Comparison of ENCODE assay signal across 12 cellular contexts in genomic region chr6:167833396-167833763, GRCh38. TPM values are rescaled to one million over a fixed set of nuclear protein-coding genes. Genes with fewer than 3 reads are reported as not detected.
DNase-seq lines count a peak whose midpoint lies in the region; ATAC-seq and TF ChIP-seq lines count a peak whose summit lies in the region.
"Had no signal": no experiment of that assay in that cellular context is flagged by ENCODE, and none has a peak within 500 bp of the region (broad histone marks: within the 10 kb centered on the region; RNA-seq: fewer than 3 reads in every experiment).

No MANE protein-coding gene starts in this region.

- H3K9me3 Mint-ChIP-seq in Calu3 (ENCODE audit: low read depth, unreplicated experiment): no peaks in the 10 kb centered on the region

- H3K4me3 ChIP-seq in left lung: no peak overlapping the region
- H3K4me3 ChIP-seq: right atrium auricular region had no signal

- H3K4me3 Mint-ChIP-seq in Calu3 (ENCODE audit: low read depth, unreplicated experiment): peak overlapping the region; percentile 73

- CTCF ChIA-PET in Calu3 (lab: Charles Lee): interaction anchor here (0.6 kb wide), 1 partner anchor 343 kb away, joined by 3 read pairs; no protein-coding TSS in a partner anchor

- no peaks in the 10 kb centered on the region for H3K36me3 ChIP-seq in left lung
- H3K36me3 ChIP-seq: Peyer's patch, right atrium auricular region had no signal

- peaks cover 4 to 51% of the 10 kb centered on the region in 2 donors for H3K4me1 ChIP-seq in left lung
- peaks cover 35% of the 10 kb centered on the region for H3K4me1 ChIP-seq in foreskin keratinocyte

- TF ChIP-seq CTCF in Calu3 (IDR thresholded peaks at IDR 0.05; ENCODE audit: unreplicated experiment): no peak
- no peak for TF ChIP-seq CTCF in left lung (IDR thresholded peaks at IDR 0.05)
- no peak for TF ChIP-seq CTCF in foreskin keratinocyte (conservative IDR thresholded peaks at IDR 0.05)

- no TSS peak for BruUV-seq in Calu3 (replicated peaks; lab: Mats Ljungman, UMichigan)

- peaks cover 18% of the 10 kb centered on the region for H3K36me3 Mint-ChIP-seq in Calu3 (ENCODE audit: insufficient read depth, unreplicated experiment)

- DNase-seq in Calu3 (no peak), RPMI8226 (peak; percentile 22), left lung (no peak), NCI-H2196 treated with DMSO at 0.1 percent for 48 hours (lab: John Stamatoyannopoulos, UW; ENCODE audit: unreplicated experiment) (no peak), GM03348 (ENCODE audit: low spot score) (no peak), foreskin keratinocyte (no peak)
- DNase-seq: Kasumi-1; Peyer's patch; stimulated activated naive CD4-positive, alpha-beta T cell had no signal

- intact Hi-C loops in Calu3 (cut with micrococcal nuclease; ENCODE audit: unreplicated experiment) (loop anchor here (2.0 to 5.0 kb wide), 4 partner anchors 15 to 151 kb away; no protein-coding TSS in a partner anchor), left lung (cut with DNase I) (no loop called here)

- H3K27me3 ChIP-seq in left lung: peaks cover 0 to 26% of the 10 kb centered on the region in 2 donors
- H3K27me3 ChIP-seq in foreskin keratinocyte: no peaks in the 10 kb centered on the region
- H3K27me3 ChIP-seq: Peyer's patch, right atrium auricular region had no signal

- H3K4me1 Mint-ChIP-seq in Calu3 (ENCODE audit: low read depth, unreplicated experiment): peaks cover 43% of the 10 kb centered on the region

- peak overlapping the region; percentile 95 for H3K27ac Mint-ChIP-seq in Calu3 (ENCODE audit: unreplicated experiment)

- ATAC-seq in GM21717 (IDR thresholded peaks at IDR 0.05; ENCODE audit: unreplicated experiment) (peak; percentile 36), left lung (peak; percentile 6), GM19035 (IDR thresholded peaks at IDR 0.05; ENCODE audit: unreplicated experiment) (no peak), foreskin keratinocyte (no peak)

- H3K27me3 Mint-ChIP-seq in Calu3 (ENCODE audit: unreplicated experiment): no peaks in the 10 kb centered on the region

- H3K27ac ChIP-seq in left lung (peak overlapping the region; percentile 46 to 58), foreskin keratinocyte (no peak overlapping the region)
- H3K27ac ChIP-seq: right atrium auricular region had no signal

- H3K9me3 ChIP-seq in left lung: no peaks in the 10 kb centered on the region
- H3K9me3 ChIP-seq: Peyer's patch, right atrium auricular region had no signal

RNA-seq across cellular contexts. Expression of gene AFDN, which starts 6.7 kb away (rescaled TPM):
- total RNA-seq in Calu3 (2022) (226 and 237 TPM in 2 replicates), left lung (100 to 1,000 TPM; 137 to 149 TPM), foreskin keratinocyte (64.6 and 73.1 TPM in 2 replicates)
- polyA plus RNA-seq in foreskin keratinocyte: 7.6 and 10.1 TPM in 2 replicates

Comparison
In these comparisons a context has a peak if more than half of its experiments do, and no peak if none do; other contexts are left out.
1. ATAC-seq: peak in GM21717 (single experiment) and left lung (single experiment); none in GM19035 (single experiment) and foreskin keratinocyte (single experiment).